In genomic region chr3:52277972-52278509, GRCh38 we compare ENCODE assay signal across 8 cellular contexts. TPM values are rescaled to one million over a fixed set of nuclear protein-coding genes. Genes with fewer than 3 reads are reported as not detected.
DNase-seq lines count a peak whose midpoint lies in the region; ATAC-seq, FAIRE-seq and TF ChIP-seq lines count a peak whose summit lies in the region.

No MANE protein-coding gene starts in this region.

- peak overlapping the region; percentile 92 to 100 for H3K27ac ChIP-seq in coronary artery
- peak overlapping the region; percentile 98 to 99 for H3K27ac ChIP-seq in lung (ENCODE audit: low read depth in 1 of 2, low read length in 1 of 2)

- H3K27ac Mint-ChIP-seq in T-helper 1 cell treated with Interleukin-12 subunit alpha and Interleukin-12 subunit beta and Interleukin-4 antibody, amounts not matched to agents 30 μg/mL and 1 μg/mL, for 36 hours = peak overlapping the region; percentile 99

- peaks cover 7% of the 10 kb centered on the region in 2 donors for H3K4me1 ChIP-seq in lung (ENCODE audit: control insufficient read depth in 2 of 2, insufficient read depth in 2 of 2, low read length in 2 of 2)

- H3K9me3 Mint-ChIP-seq in T-helper 1 cell treated with Interleukin-12 subunit alpha and Interleukin-12 subunit beta and Interleukin-4 antibody, amounts not matched to agents 30 μg/mL and 1 μg/mL, for 36 hours = no peaks in the 10 kb centered on the region

- H3K27me3 ChIP-seq in lung (ENCODE audit: control insufficient read depth, insufficient read depth) = no peaks in the 10 kb centered on the region

- peak overlapping the region; percentile 97 for H3K4me3 Mint-ChIP-seq in T-helper 1 cell treated with Interleukin-12 subunit alpha and Interleukin-12 subunit beta and Interleukin-4 antibody, amounts not matched to agents 30 μg/mL and 1 μg/mL, for 36 hours

- H3K36me3 ChIP-seq in lung (ENCODE audit: control insufficient read depth in 2 of 2, insufficient read depth in 2 of 2, low read length in 2 of 2) = no peaks in the 10 kb centered on the region

- no peaks in the 10 kb centered on the region for H3K9me3 ChIP-seq in lung (ENCODE audit: control insufficient read depth in 2 of 2, insufficient read depth in 1 of 2, low read length in 1 of 2)

- DNase-seq in ELF-1 (ENCODE audit: low read depth, low spot score) (peak; percentile 68), coronary artery (ENCODE audit: low spot score) (peak; percentile 84), lung (ENCODE audit: low spot score) (peak; percentile 68), D721Med (ENCODE audit: insufficient read length, low spot score) (no peak)
- DNase-seq in stimulated activated CD8-positive, alpha-beta memory T cell treated with anti-CD3 and anti-CD28 coated beads, Interleukin-7, amount 100 ng/mL, for 24 hours (ENCODE audit: low read depth) = peak; percentile 42

- TF ChIP-seq CTCF in coronary artery (IDR thresholded peaks at IDR 0.05) (peak; percentile 26), lung (IDR thresholded peaks at IDR 0.05; ENCODE audit: control extremely low read depth, extremely low read depth) (no peak), D721Med (IDR thresholded peaks at IDR 0.05; ENCODE audit: insufficient read depth, missing control alignments) (no peak)

- H3K36me3 Mint-ChIP-seq in T-helper 1 cell treated with Interleukin-12 subunit alpha and Interleukin-12 subunit beta and Interleukin-4 antibody, amounts not matched to agents 30 μg/mL and 1 μg/mL, for 36 hours (ENCODE audit: low read depth) = peaks cover 48% of the 10 kb centered on the region

- peak overlapping the region; percentile 93 for H3K4me3 ChIP-seq in coronary artery
- peak overlapping the region; percentile 93 for H3K4me3 ChIP-seq in lung

- H3K27me3 Mint-ChIP-seq in T-helper 1 cell treated with Interleukin-12 subunit alpha and Interleukin-12 subunit beta and Interleukin-4 antibody, amounts not matched to agents 30 μg/mL and 1 μg/mL, for 36 hours (ENCODE audit: low read depth) = no peaks in the 10 kb centered on the region

- 0% methylated on average over 33 to 54 of the region's 54 CpGs for WGBS in lung, 2 donors

- ATAC-seq in GM19467 (IDR thresholded peaks at IDR 0.05; ENCODE audit: unreplicated experiment) = peak; percentile 52
- ATAC-seq in HG03521 (IDR thresholded peaks at IDR 0.05; ENCODE audit: unreplicated experiment) = peak; percentile 65
- peak; percentile 77 for ATAC-seq in lung (ENCODE audit: insufficient read depth, low FRiP score)

- no peak for FAIRE-seq in D721Med (lab: Jason Lieb, UNC)

- H3K4me1 Mint-ChIP-seq in T-helper 1 cell treated with Interleukin-12 subunit alpha and Interleukin-12 subunit beta and Interleukin-4 antibody, amounts not matched to agents 30 μg/mL and 1 μg/mL, for 36 hours (ENCODE audit: low read depth) = peaks cover 51% of the 10 kb centered on the region

RNA-seq across cellular contexts. Expression of gene WDR82, which starts 0.4 kb away (rescaled TPM):
- 10 to 100 TPM; 61.0 to 72.8 TPM for total RNA-seq in lung
- polyA plus RNA-seq in lung = 10 to 100 TPM; 19.4 to 41.2 TPM

RNA-seq across cellular contexts. Expression of gene GLYCTK, which starts 9.6 kb away (rescaled TPM):
- total RNA-seq in lung = 10 to 100 TPM in 1 of 2 donors, 1 to 10 TPM in 1; 8.7 to 22.3 TPM
- 10 to 100 TPM; 12.4 to 14.0 TPM for polyA plus RNA-seq in lung

RNA-seq across cellular contexts. Expression of gene PPM1M, which starts 32.5 kb away (rescaled TPM):
- total RNA-seq in lung = 10 to 100 TPM; 18.2 to 45.0 TPM
- 10 to 100 TPM; 25.0 to 53.6 TPM for polyA plus RNA-seq in lung

RNA-seq across cellular contexts. Expression of gene DNAH1, which starts 38.1 kb away (rescaled TPM):
- 10 to 100 TPM; 14.5 to 21.5 TPM for total RNA-seq in lung
- polyA plus RNA-seq in lung = 1 to 10 TPM; 6.1 to 8.3 TPM

RNA-seq across cellular contexts. Expression of gene TWF2, which starts 39.1 kb away (rescaled TPM):
- total RNA-seq in lung = 10 to 100 TPM; 25.7 to 90.3 TPM
- polyA plus RNA-seq in lung = 100 to 1,000 TPM in 1 of 2 donors, 10 to 100 TPM in 1; 31.1 to 104 TPM
